Comparison of ENCODE assay signal across 7 cellular contexts in genomic region chr1:154422049-154422448, GRCh38. TPM values are rescaled to one million over a fixed set of nuclear protein-coding genes. Genes with fewer than 3 reads are reported as not detected.
A peak's percentile ranks its signal among the peaks of the same experiment; 100 is the strongest.
DNase-seq lines count a peak whose midpoint lies in the region; TF ChIP-seq lines count a peak whose summit lies in the region.
"Not testable (repeated sequence)": the region's sequence is repeated elsewhere in the genome, so short reads cannot be mapped to it uniquely, and the experiment has no call there.

No MANE protein-coding gene starts in this region.

- DNase-seq in CD4-positive, alpha-beta memory T cell; dorsolateral prefrontal cortex; hepatocyte (ENCODE audit: low spot score); stomach: not testable (repeated sequence)
- DNase-seq in SJSA1 (ENCODE audit: low read depth in 1 of 2, low spot score in 2 of 2): peak; percentile 62 to 70

- H3K4me1 Mint-ChIP-seq in CD4-positive, alpha-beta memory T cell: peaks cover 56 to 96% (median 79%) of the 10 kb centered on the region in 4 donors
- peaks cover 73% of the 10 kb centered on the region for H3K4me1 Mint-ChIP-seq in activated naive CD8-positive, alpha-beta T cell (ENCODE audit: low read depth)

- not testable (repeated sequence) for H3K36me3 ChIP-seq in CD4-positive, alpha-beta memory T cell (ENCODE audit: insufficient read depth, low read length); SJSA1; hepatocyte (replicated peaks; ENCODE audit: insufficient read depth, low read depth); stomach
- H3K36me3 ChIP-seq in neutrophil: peaks cover 37% of the 10 kb centered on the region

- H3K4me1 ChIP-seq in CD4-positive, alpha-beta memory T cell (ENCODE audit: insufficient read depth, low read length): peaks cover 89% of the 10 kb centered on the region
- H3K4me1 ChIP-seq in SJSA1 (replicated peaks) (peaks cover 78% of the 10 kb centered on the region), hepatocyte (ENCODE audit: insufficient read depth) (peaks cover 26% of the 10 kb centered on the region), neutrophil (ENCODE audit: control insufficient read depth in 1 of 2, insufficient read depth in 1 of 2, low read depth in 1 of 2, low read length in 1 of 2) (peaks cover 62 to 69% of the 10 kb centered on the region in 2 experiments), stomach (peaks cover 86 to 99% (median 93%) of the 10 kb centered on the region in 4 donors)

- not testable (repeated sequence) for H3K27me3 ChIP-seq in CD4-positive, alpha-beta memory T cell (ENCODE audit: insufficient read depth, low read length); SJSA1 (replicated peaks); dorsolateral prefrontal cortex; hepatocyte; neutrophil; stomach

- not testable (repeated sequence) for H3K9me2 ChIP-seq in hepatocyte (replicated peaks; ENCODE audit: insufficient read depth)

- CTCF ChIA-PET in CD4-positive, alpha-beta memory T cell (lab: Charles Lee; ENCODE audit: partially characterized antibody): not testable (repeated sequence)

- 83% methylated on average over 8 of the region's 8 CpGs for WGBS in hepatocyte (ENCODE audit: low lambda C conversion rate, missing lambda C conversion rate)
- 76 to 95% (median 91%) methylated on average over 8 of the region's 8 CpGs for WGBS in stomach, 5 donors

- not testable (repeated sequence) for H3K9me3 Mint-ChIP-seq in CD4-positive, alpha-beta memory T cell; activated naive CD8-positive, alpha-beta T cell (ENCODE audit: low read depth)

- not testable (repeated sequence) for H3K27ac ChIP-seq in CD4-positive, alpha-beta memory T cell (ENCODE audit: low read depth, low read length)
- peak overlapping the region; percentile 66 for H3K27ac ChIP-seq in SJSA1
- H3K27ac ChIP-seq in dorsolateral prefrontal cortex: peak overlapping the region in 34 of 59 donors; percentile 35 to 96 (median 86)
- peak overlapping the region; percentile 9 for H3K27ac ChIP-seq in hepatocyte
- H3K27ac ChIP-seq in neutrophil: peak overlapping the region; percentile 61
- H3K27ac ChIP-seq in stomach: peak overlapping the region in 4 of 5 donors; percentile 90 to 97 (median 96)

- H3K27ac Mint-ChIP-seq in CD4-positive, alpha-beta memory T cell: peak overlapping the region; percentile 10 to 89 (median 56)
- H3K27ac Mint-ChIP-seq in activated naive CD8-positive, alpha-beta T cell: peak overlapping the region; percentile 7

- H3K27me3 Mint-ChIP-seq in CD4-positive, alpha-beta memory T cell; activated naive CD8-positive, alpha-beta T cell: not testable (repeated sequence)

- H3K4me3 ChIP-seq in CD4-positive, alpha-beta memory T cell (ENCODE audit: low read length in 2 of 2); SJSA1; dorsolateral prefrontal cortex; hepatocyte; neutrophil (ENCODE audit: low read depth in 1 of 2, low read length in 1 of 2); stomach: not testable (repeated sequence)

- intact Hi-C loops in CD4-positive, alpha-beta memory T cell (cut with micrococcal nuclease); stomach (cut with DNase I; ENCODE audit: low total_unique reads): not testable (repeated sequence)
- intact Hi-C loops in dorsolateral prefrontal cortex (cut with DNase I): loop anchor here in 1 of 2 donors (10.0 kb wide), 1 partner anchor 53 kb away; no protein-coding TSS in a partner anchor

- not testable (repeated sequence) for H3K4me2 ChIP-seq in hepatocyte

- TF ChIP-seq POLR2A in stomach (IDR thresholded peaks at IDR 0.05): not testable (repeated sequence)

- peak overlapping the region in 6 of 8 donors; percentile 7 to 44 (median 16) for H3K4me3 Mint-ChIP-seq in CD4-positive, alpha-beta memory T cell
- H3K4me3 Mint-ChIP-seq in activated naive CD8-positive, alpha-beta T cell: not testable (repeated sequence)

- H4K20me1 ChIP-seq in hepatocyte (ENCODE audit: insufficient read depth, poor library complexity, severe bottlenecking): not testable (repeated sequence)

- H3K36me3 Mint-ChIP-seq in CD4-positive, alpha-beta memory T cell: peaks cover 21 to 30% of the 10 kb centered on the region in 2 donors
- H3K36me3 Mint-ChIP-seq in activated naive CD8-positive, alpha-beta T cell: not testable (repeated sequence)

- not testable (repeated sequence) for H3K9me3 ChIP-seq in CD4-positive, alpha-beta memory T cell (ENCODE audit: control insufficient read depth in 1 of 2, low read length in 2 of 2); SJSA1 (replicated peaks); hepatocyte (ENCODE audit: low read depth); neutrophil; stomach

- not testable (repeated sequence) for TF ChIP-seq EP300 in stomach (IDR thresholded peaks at IDR 0.05)

- H3K79me2 ChIP-seq in hepatocyte: peaks cover 12% of the 10 kb centered on the region

- POLR2A ChIA-PET in CD4-positive, alpha-beta memory T cell (lab: Charles Lee; ENCODE audit: partially characterized antibody): interaction anchor here (3.2 to 20.0 kb wide), 3 partner anchors 12 to 70 kb away, joined by 17 to 324 read pairs (median 22); partner anchors contain the start of gene IL6R

- TF ChIP-seq CTCF in dorsolateral prefrontal cortex (IDR thresholded peaks at IDR 0.05 in 54 of 56, conservative IDR thresholded peaks at IDR 0.05 in 2 of 56; ENCODE audit: low read depth in 1 of 56, partially characterized antibody in 56 of 56); hepatocyte (IDR thresholded peaks at IDR 0.05; ENCODE audit: poor library complexity); neutrophil (IDR thresholded peaks at IDR 0.05); stomach (IDR thresholded peaks at IDR 0.05): not testable (repeated sequence)

- H2AFZ ChIP-seq in hepatocyte: not testable (repeated sequence)

RNA-seq across cellular contexts. Expression of gene IL6R, which starts 16.9 kb away (rescaled TPM):
- 100 to 1,000 TPM; 101 to 106 TPM for total RNA-seq in CD4-positive, alpha-beta memory T cell
- 10 to 100 TPM; 54.6 to 73.0 TPM for polyA plus RNA-seq in CD4-positive, alpha-beta memory T cell
- 22.4 and 32.6 TPM in 2 replicates for total RNA-seq in SJSA1 (2014; rRNA removed; shearing (Covaris generic))
- total RNA-seq in dorsolateral prefrontal cortex: 10 to 100 TPM in 86 of 120 experiments, 1 to 10 TPM in 34; 5.2 to 32.5 (median 12.2) TPM
- total RNA-seq in hepatocyte: 35.1 and 58.0 TPM in 2 replicates
- 38.5 and 39.2 TPM in 2 replicates for polyA plus RNA-seq in hepatocyte
- total RNA-seq in stomach: 10 to 100 TPM; 12.7 to 73.9 (median 37.4) TPM
- 1 to 10 TPM; 1.9 to 4.1 (median 4.0) TPM for polyA plus RNA-seq in stomach
